In genomic region chr4:2041234-2042130, GRCh38 we compare ENCODE assay signal across 8 cellular contexts. TPM values are rescaled to one million over a fixed set of nuclear protein-coding genes. Genes with fewer than 3 reads are reported as not detected.
DNase-seq lines count a peak whose midpoint lies in the region; ATAC-seq and TF ChIP-seq lines count a peak whose summit lies in the region.

No MANE protein-coding gene starts in this region.

- no peak for TF ChIP-seq CTCF in NB4 (IDR thresholded peaks at IDR 0.05; ENCODE audit: low read depth, low read length)

- in situ Hi-C loops in GM23248 (cut with MboI), result no loop called here

- 1% methylated on average over 56 to 64 of the region's 94 CpGs for WGBS in GM23248 (ENCODE audit: low coverage in 1 of 2, low lambda C conversion rate in 2 of 2, missing lambda C conversion rate in 2 of 2), 2 experiments

- no peaks in the 10 kb centered on the region for H3K79me2 ChIP-seq in GM23248 (ENCODE audit: insufficient read depth)

- H3K27me3 ChIP-seq in GM23248 (replicated peaks; ENCODE audit: insufficient read depth), result peaks cover 8% of the 10 kb centered on the region; the same call in 1 of the 2 replicates

- no peaks in the 10 kb centered on the region for H3K4me1 ChIP-seq in GM23248 (ENCODE audit: insufficient read depth)

- H3K9me2 ChIP-seq in GM23248 (ENCODE audit: insufficient read depth), result no peaks in the 10 kb centered on the region

- H3F3A ChIP-seq in GM23248 (ENCODE audit: insufficient read depth), result no peaks in the 10 kb centered on the region

- H3K27ac ChIP-seq in GM23248, result no peak overlapping the region

- no peak for ATAC-seq in GM18870 (IDR thresholded peaks at IDR 0.05; ENCODE audit: unreplicated experiment)

- peak overlapping the region; percentile 82 for H2AFZ ChIP-seq in GM23248

- H4K20me1 ChIP-seq in GM23248 (ENCODE audit: insufficient read depth), result no peaks in the 10 kb centered on the region

- H3K36me3 ChIP-seq in GM23248 (ENCODE audit: low read depth), result no peaks in the 10 kb centered on the region

- H3K4me2 ChIP-seq in GM23248 (ENCODE audit: unreplicated experiment), result peak overlapping the region; percentile 53

- H3K9ac ChIP-seq in GM23248, result peak overlapping the region; percentile 48

- DNase-seq in DMS79 (lab: John Stamatoyannopoulos, UW) (peak; percentile 24), GM23248 (peak; percentile 86), NB4 (ENCODE audit: low read depth) (peak; percentile 91), T1000 (lab: John Stamatoyannopoulos, UW) (peak; percentile 83), astrocyte of the hippocampus (ENCODE audit: low read depth, low spot score) (peak; percentile 83), iPS DF 19.7 (ENCODE audit: low read depth, low spot score) (peak; percentile 54), retina (peak; percentile 92)

- TF ChIP-seq POLR2A in NB4 (IDR thresholded peaks at IDR 0.05; ENCODE audit: extremely low read depth, insufficient read length), result peak; percentile 85

- H3K4me3 ChIP-seq in GM23248 (peak overlapping the region; percentile 75), NB4 (ENCODE audit: low read depth, low read length) (peak overlapping the region; percentile 57)

- no peaks in the 10 kb centered on the region for H3K9me3 ChIP-seq in GM23248 (ENCODE audit: low read depth)

RNA-seq across cellular contexts. Expression of gene NAT8L, which starts 17.6 kb away (rescaled TPM):
- 0.38 TPM in 1 of 2 replicates, not detected in the other for total RNA-seq in GM23248 (2014; rRNA removed; shearing (Covaris generic))
- 0.03 TPM in 1 of 2 replicates, not detected in the other for polyA plus RNA-seq in GM23248 (2016; fragmentation: Nextera tagmentation; extraction: Ambion mirVana)

RNA-seq across cellular contexts. Expression of gene NELFA, which starts 32.7 kb away (rescaled TPM):
- total RNA-seq in GM23248 (2014; rRNA removed; shearing (Covaris generic)), result 16.9 and 18.7 TPM in 2 replicates
- polyA plus RNA-seq in GM23248 (2016; fragmentation: Nextera tagmentation; extraction: Ambion mirVana), result 23.6 and 23.9 TPM in 2 replicates

Comparison
In these comparisons a context has a peak if more than half of its experiments do, and no peak if none do; other contexts are left out.
1. DNase-seq: peak in every context shown above with its lines; median percentile 92 in retina; 91 in NB4; 86 in GM23248; 83 in T1000; 83 in astrocyte of the hippocampus; 54 in iPS DF 19.7; 24 in DMS79.